In the genomic region with DNA sequence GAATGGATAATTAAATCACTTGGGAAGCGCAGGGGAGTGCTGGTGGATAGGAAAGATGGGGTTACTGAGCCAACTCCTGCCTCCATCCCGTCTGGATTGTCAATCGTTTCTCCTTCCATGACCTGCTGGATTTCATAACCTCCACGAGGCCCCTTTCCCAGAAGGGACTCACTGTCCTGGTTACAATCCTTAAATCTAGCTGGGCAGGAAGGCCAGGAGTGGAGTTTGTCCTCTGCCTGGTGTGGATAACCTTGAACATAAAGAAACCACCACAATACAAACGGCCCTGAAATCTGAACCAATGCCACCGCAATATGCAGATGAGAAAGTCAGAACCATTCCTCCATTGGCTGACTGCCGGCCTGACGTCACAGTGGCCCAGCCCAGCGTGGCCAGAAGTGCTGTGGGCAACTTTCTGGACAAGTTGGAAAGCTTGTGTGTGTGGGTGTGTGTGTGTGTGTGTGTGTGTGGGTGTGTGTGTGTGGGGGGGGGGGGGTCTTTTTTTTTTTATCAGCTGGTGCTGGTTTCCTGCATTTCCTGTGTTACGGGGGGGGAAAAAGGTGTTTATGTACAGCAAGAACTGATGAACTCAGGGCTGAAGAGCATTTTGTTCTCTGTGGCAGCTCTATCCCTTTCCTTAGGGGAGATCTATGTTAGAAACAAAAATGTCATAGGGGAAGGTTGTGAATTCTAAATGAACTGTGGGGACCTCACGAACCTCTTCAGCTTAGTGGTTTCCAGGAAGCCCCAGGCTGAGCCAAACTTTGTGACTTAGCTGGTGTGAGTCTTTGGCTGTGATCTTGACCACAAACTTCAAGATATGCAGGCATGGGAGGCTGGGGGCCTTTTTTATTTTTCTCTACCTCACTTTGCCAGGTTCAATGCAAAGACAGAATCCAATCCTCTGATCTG, we compare ENCODE assay signal across 8 cellular contexts.
DNase-seq lines count a peak whose midpoint lies in the region; ATAC-seq and TF ChIP-seq lines count a peak whose summit lies in the region.

No MANE protein-coding gene starts in this region.

- no peaks in the 10 kb centered on the region for H3K36me3 Mint-ChIP-seq in activated CD8-positive, alpha-beta T cell treated with anti-CD3 and anti-CD28 coated beads for 36 hours (ENCODE audit: low read depth)

- H3K27ac ChIP-seq in lung (ENCODE audit: low read depth in 1 of 2, low read length in 1 of 2): peak overlapping the region; percentile 47 to 90

- DNase-seq in GM04503 (ENCODE audit: low read depth) (peak; percentile 84), NCI-H460 (ENCODE audit: extremely low read depth, low read depth) (peak; percentile 90), lung (ENCODE audit: low spot score) (peak; percentile 92)
- peak; percentile 78 for DNase-seq in activated CD8-positive, alpha-beta T cell treated with anti-CD3 and anti-CD28 coated beads for 36 hours
- DNase-seq in effector CD4-positive, alpha-beta T cell: peak; percentile 64
- peak; percentile 46 to 63 for DNase-seq in stimulated activated CD4-positive, alpha-beta T cell treated with anti-CD3 and anti-CD28 coated beads, Interleukin-4, amount 100 ng/mL, for 4 hours

- ATAC-seq in HG03045 (IDR thresholded peaks at IDR 0.05; ENCODE audit: unreplicated experiment) (peak; percentile 53), lung (ENCODE audit: insufficient read depth, low FRiP score) (peak; percentile 92), HG03159 (IDR thresholded peaks at IDR 0.05; ENCODE audit: unreplicated experiment) (no peak)
- ATAC-seq in activated CD8-positive, alpha-beta T cell treated with anti-CD3 and anti-CD28 coated beads for 36 hours: peak; percentile 70

- H3K27ac Mint-ChIP-seq in activated CD8-positive, alpha-beta T cell treated with anti-CD3 and anti-CD28 coated beads for 36 hours: peak overlapping the region; percentile 86

- H3K27me3 Mint-ChIP-seq in activated CD8-positive, alpha-beta T cell treated with anti-CD3 and anti-CD28 coated beads for 36 hours: no peaks in the 10 kb centered on the region

- no peaks in the 10 kb centered on the region for H3K27me3 ChIP-seq in lung (ENCODE audit: control insufficient read depth, insufficient read depth)

- TF ChIP-seq CTCF in activated CD8-positive, alpha-beta T cell treated with anti-CD3 and anti-CD28 coated beads for 36 hours (IDR thresholded peaks at IDR 0.05): no peak
- TF ChIP-seq CTCF in lung (IDR thresholded peaks at IDR 0.05; ENCODE audit: control extremely low read depth, extremely low read depth): no peak

- H3K9me3 Mint-ChIP-seq in activated CD8-positive, alpha-beta T cell treated with anti-CD3 and anti-CD28 coated beads for 36 hours: no peaks in the 10 kb centered on the region

- no peak overlapping the region for H3K4me3 ChIP-seq in lung

- 6 to 7% methylated on average over 11 of the region's 11 CpGs for whole genome bisulfite sequencing in lung, 2 donors

- H3K4me3 Mint-ChIP-seq in activated CD8-positive, alpha-beta T cell treated with anti-CD3 and anti-CD28 coated beads for 36 hours: peak overlapping the region; percentile 67

- no peaks in the 10 kb centered on the region for H3K36me3 ChIP-seq in lung (ENCODE audit: control insufficient read depth in 2 of 2, insufficient read depth in 2 of 2, low read length in 2 of 2)

- POLR2A ChIA-PET in activated CD8-positive, alpha-beta T cell treated with anti-CD3 and anti-CD28 coated beads for 36 hours (lab: Charles Lee): interaction anchor here (0.6 to 0.7 kb wide), 2 partner anchors 156 to 226 kb away, joined by 3 read pairs; no protein-coding TSS in a partner anchor

- intact Hi-C loops in activated CD8-positive, alpha-beta T cell treated with anti-CD3 and anti-CD28 coated beads for 36 hours (cut with micrococcal nuclease): no loop called here

- H3K9me3 ChIP-seq in lung (ENCODE audit: control insufficient read depth in 2 of 2, insufficient read depth in 1 of 2, low read length in 1 of 2): no peaks in the 10 kb centered on the region

- CTCF ChIA-PET in activated CD8-positive, alpha-beta T cell treated with anti-CD3 and anti-CD28 coated beads for 36 hours (lab: Charles Lee): interaction anchor here (0.6 kb wide), 1 partner anchor 562 kb away, joined by 3 read pairs; no protein-coding TSS in a partner anchor

- H3K4me1 Mint-ChIP-seq in activated CD8-positive, alpha-beta T cell treated with anti-CD3 and anti-CD28 coated beads for 36 hours (ENCODE audit: low read depth): peaks cover 29% of the 10 kb centered on the region

- peaks cover 0 to 5% of the 10 kb centered on the region in 2 donors for H3K4me1 ChIP-seq in lung (ENCODE audit: control insufficient read depth in 2 of 2, insufficient read depth in 2 of 2, low read length in 2 of 2)
